Comparison of ENCODE assay signal across 13 cellular contexts in the genomic region with DNA sequence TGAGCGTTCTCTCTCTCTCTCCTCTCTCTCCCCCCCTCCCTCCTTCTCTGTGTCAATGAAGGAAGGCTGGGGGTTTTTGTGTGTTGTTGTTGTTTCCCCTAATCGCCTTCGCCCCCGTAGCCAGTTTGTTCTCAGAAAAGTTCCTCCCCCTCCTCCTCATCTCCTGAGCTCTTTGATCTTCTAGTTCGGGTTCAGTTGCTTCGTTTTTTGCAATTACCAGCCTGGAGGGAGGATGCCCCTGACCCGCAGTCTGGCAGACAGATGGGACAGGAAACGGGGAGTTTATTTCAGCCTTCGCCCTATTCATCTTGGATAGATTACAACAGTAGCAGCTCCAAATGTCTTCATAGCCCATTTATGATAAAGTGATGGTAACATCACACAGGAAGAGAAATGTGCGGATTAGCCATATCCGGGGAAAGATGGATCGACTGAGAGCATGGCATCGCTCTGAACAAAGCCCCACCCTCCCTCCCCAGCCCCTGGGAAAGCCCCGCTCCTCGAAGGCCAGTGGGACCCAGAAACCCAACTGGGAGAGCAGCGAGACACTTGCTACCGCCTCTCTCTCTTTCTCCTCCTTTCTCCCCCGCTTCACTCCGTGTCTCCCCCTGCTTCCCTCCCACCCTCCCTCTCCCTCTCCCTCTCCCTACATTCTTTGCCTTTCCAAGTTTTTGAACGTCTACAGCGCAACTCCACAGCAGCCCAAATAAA.
DNase-seq lines count a peak whose midpoint lies in the region; FAIRE-seq and TF ChIP-seq lines count a peak whose summit lies in the region.
"Had no signal": no experiment of that assay in that cellular context is flagged by ENCODE, and none has a peak within 500 bp of the region (broad histone marks: within the 10 kb centered on the region; RNA-seq: fewer than 3 reads in every experiment).

No MANE protein-coding gene starts in this region.

- H3K36me3 ChIP-seq in GM23248 (ENCODE audit: low read depth) (no peaks in the 10 kb centered on the region), astrocyte (ENCODE audit: insufficient read depth, low read length) (no peaks in the 10 kb centered on the region), iPS-18a (ENCODE audit: control insufficient read depth, low read depth, low read length) (no peaks in the 10 kb centered on the region), stomach (no peaks in the 10 kb centered on the region)

- H3K9ac ChIP-seq in GM23248: peak overlapping the region; percentile 87
- H3K9ac ChIP-seq in astrocyte (ENCODE audit: low read length): peak overlapping the region; percentile 88
- no peak overlapping the region for H3K9ac ChIP-seq in iPS-18a (ENCODE audit: low read length)

- no peaks in the 10 kb centered on the region for H3K9me3 Mint-ChIP-seq in astrocyte (ENCODE audit: unreplicated experiment)

- peaks cover 42% of the 10 kb centered on the region for H3K4me1 Mint-ChIP-seq in astrocyte (ENCODE audit: low read depth, unreplicated experiment)

- H3K27ac ChIP-seq in GM23248: peak overlapping the region; percentile 99
- peak overlapping the region; percentile 99 for H3K27ac ChIP-seq in astrocyte (ENCODE audit: low read depth, low read length)
- no peak overlapping the region for H3K27ac ChIP-seq in iPS-18a (ENCODE audit: low read length)
- peak overlapping the region in 4 of 5 donors; percentile 86 to 95 (median 92) for H3K27ac ChIP-seq in stomach
- H3K27ac ChIP-seq: PC-9 had no signal

- FAIRE-seq in astrocyte (lab: Jason Lieb, UNC) (no peak), frontal cortex (lab: Jason Lieb, UNC) (no peak), GM12892 (lab: Jason Lieb, UNC) (no peak)

- TF ChIP-seq POLR2A in stomach (IDR thresholded peaks at IDR 0.05): no peak
- no peak for TF ChIP-seq POLR2A in GM12892 (IDR thresholded peaks at IDR 0.05; ENCODE audit: low read depth, low read length)

- H3K9me2 ChIP-seq in GM23248 (ENCODE audit: insufficient read depth): no peaks in the 10 kb centered on the region

- no peaks in the 10 kb centered on the region for H3K27me3 Mint-ChIP-seq in astrocyte (ENCODE audit: low read depth, unreplicated experiment)

- no peaks in the 10 kb centered on the region for H4K20me1 ChIP-seq in GM23248 (ENCODE audit: insufficient read depth)
- H4K20me1 ChIP-seq in astrocyte (ENCODE audit: insufficient read depth, low read length): no peaks in the 10 kb centered on the region

- H3K9me3 ChIP-seq in GM23248 (ENCODE audit: low read depth): no peaks in the 10 kb centered on the region
- no peaks in the 10 kb centered on the region for H3K9me3 ChIP-seq in astrocyte (ENCODE audit: insufficient read depth, low read depth, low read length)
- no peaks in the 10 kb centered on the region for H3K9me3 ChIP-seq in iPS-18a (ENCODE audit: control insufficient read depth, low read depth, low read length)
- no peaks in the 10 kb centered on the region for H3K9me3 ChIP-seq in stomach

- H3K27ac Mint-ChIP-seq in astrocyte (ENCODE audit: unreplicated experiment): peak overlapping the region; percentile 99

- no peak for TF ChIP-seq EP300 in stomach (IDR thresholded peaks at IDR 0.05)

- in situ Hi-C loops in GM23248 (cut with MboI): no loop called here

- no peaks in the 10 kb centered on the region for H3K27me3 ChIP-seq in GM23248 (replicated peaks; ENCODE audit: insufficient read depth)
- H3K27me3 ChIP-seq in astrocyte (ENCODE audit: insufficient read depth, low read length): no peaks in the 10 kb centered on the region
- H3K27me3 ChIP-seq in iPS-18a (ENCODE audit: control insufficient read depth, insufficient read depth, low read length): peaks cover 59% of the 10 kb centered on the region
- peaks cover 0 to 7% (median 0%) of the 10 kb centered on the region in 3 donors for H3K27me3 ChIP-seq in stomach

- 6 to 13% methylated on average over 16 to 21 of the region's 21 CpGs for WGBS in GM23248 (ENCODE audit: low coverage in 1 of 2, low lambda C conversion rate in 2 of 2, missing lambda C conversion rate in 2 of 2), 2 experiments
- 57 to 73% (median 62%) methylated on average over 21 of the region's 21 CpGs for WGBS in stomach, 5 donors

- no peak for TF ChIP-seq CTCF in astrocyte (IDR thresholded peaks at IDR 0.05; ENCODE audit: insufficient read depth, low read depth, low read length)
- TF ChIP-seq CTCF in stomach (IDR thresholded peaks at IDR 0.05): no peak

- H3K36me3 Mint-ChIP-seq in astrocyte (ENCODE audit: low read depth, unreplicated experiment): no peaks in the 10 kb centered on the region

- intact Hi-C loops in stomach (cut with DNase I; ENCODE audit: low total_unique reads): no loop called here

- no peak overlapping the region for H3K4me3 ChIP-seq in GM23248
- H3K4me3 ChIP-seq in astrocyte (ENCODE audit: insufficient read depth, low read depth, low read length): no peak overlapping the region
- peak overlapping the region; percentile 16 for H3K4me3 ChIP-seq in iPS-18a (ENCODE audit: low read length)
- no peak overlapping the region for H3K4me3 ChIP-seq in stomach
- H3K4me3 ChIP-seq: PC-9 had no signal

- H2AFZ ChIP-seq in GM23248 (peak overlapping the region; percentile 21; the same call in 1 of the 2 replicates), astrocyte (ENCODE audit: low read depth, low read length) (peak overlapping the region; percentile 59)
- H2AFZ ChIP-seq: PC-9 had no signal

- H3F3A ChIP-seq in GM23248 (ENCODE audit: insufficient read depth): peaks cover 16% of the 10 kb centered on the region

- H3K4me1 ChIP-seq in GM23248 (ENCODE audit: insufficient read depth) (peaks cover 27% of the 10 kb centered on the region), astrocyte (ENCODE audit: insufficient read depth, low read length) (peaks cover 38% of the 10 kb centered on the region), iPS-18a (ENCODE audit: control insufficient read depth, low read depth, low read length) (peaks cover 32% of the 10 kb centered on the region), stomach (peaks cover 26 to 51% (median 36%) of the 10 kb centered on the region in 4 donors)

- DNase-seq in GM23248 (peak; percentile 43), astrocyte (ENCODE audit: low read depth) (peak; percentile 79), stomach (no peak), frontal cortex (ENCODE audit: low spot score in 2 of 2) (no peak), GM12892 (ENCODE audit: insufficient read length) (no peak), SHP77 treated with DMSO at 0.1 percent for 48 hours (lab: John Stamatoyannopoulos, UW) (no peak)
- no peak for DNase-seq in NK-92 treated with Interleukin-12 subunit alpha and Interleukin-12 subunit beta, amount 100 ng/mL, for 24 hours (lab: John Stamatoyannopoulos, UW)
- DNase-seq: activated CD4-positive, CD25-positive, alpha-beta regulatory T cell; Calu3; NCI-H2107; PC-9; posterior cingulate gyrus had no signal

- H3K79me2 ChIP-seq in GM23248 (ENCODE audit: insufficient read depth): no peaks in the 10 kb centered on the region
- peaks cover 11% of the 10 kb centered on the region for H3K79me2 ChIP-seq in astrocyte (ENCODE audit: insufficient read depth, low read length)

- peak overlapping the region; percentile 49 for H3K4me2 ChIP-seq in GM23248 (ENCODE audit: unreplicated experiment)
- H3K4me2 ChIP-seq in astrocyte (ENCODE audit: low read length): peak overlapping the region; percentile 56
- H3K4me2 ChIP-seq: PC-9 had no signal

- H3K4me3 Mint-ChIP-seq in astrocyte (ENCODE audit: unreplicated experiment): no peak overlapping the region

Comparison
In these comparisons a context has a peak if more than half of its experiments do, and no peak if none do; other contexts are left out.
1. DNase-seq: peak in GM23248 (single experiment) and astrocyte (single experiment); none in stomach (single experiment), NK-92 treated with Interleukin-12 subunit alpha and Interleukin-12 subunit beta, amount 100 ng/mL, for 24 hours (single experiment), frontal cortex (0 of 2), GM12892 (single experiment) and SHP77 treated with DMSO at 0.1 percent for 48 hours (single experiment).